16 cellular contexts compared by ENCODE assay signal in genomic region chr20:1264727-1265126, GRCh38. TPM values are rescaled to one million over a fixed set of nuclear protein-coding genes. Genes with fewer than 3 reads are reported as not detected.
DNase-seq lines count a peak whose midpoint lies in the region; ATAC-seq and TF ChIP-seq lines count a peak whose summit lies in the region.
"Had no signal": no experiment of that assay in that cellular context is flagged by ENCODE, and none has a peak within 500 bp of the region (broad histone marks: within the 10 kb centered on the region; RNA-seq: fewer than 3 reads in every experiment).

No MANE protein-coding gene starts in this region.

- no peak for TF ChIP-seq CTCF in H9 (conservative IDR thresholded peaks at IDR 0.05)

- no peaks in the 10 kb centered on the region for H3K27me3 ChIP-seq in H9 (ENCODE audit: insufficient read depth, low read length)
- H3K27me3 ChIP-seq in neuronal stem cell (ENCODE audit: control insufficient read depth in 3 of 3, insufficient read depth in 3 of 3, low read depth in 1 of 3, low read length in 3 of 3) = peaks cover 0 to 76% (median 11%) of the 10 kb centered on the region in 3 experiments
- H3K27me3 ChIP-seq: ascending aorta had no signal

- no peak overlapping the region for H3K4me3 ChIP-seq in neuronal stem cell (ENCODE audit: low read length in 2 of 2)
- H3K4me3 ChIP-seq: A549 had no signal

- H4K5ac ChIP-seq in H9 (ENCODE audit: insufficient read length, low read depth, low read length) = no peak overlapping the region

- no peak for ATAC-seq in natural killer cell treated with Interleukin-12 subunit alpha and Interleukin-12 subunit beta and Interleukin-15 and Interleukin-18, amount 100 ng/mL, for 72 hours
- ATAC-seq: A549 had no signal

- no peaks in the 10 kb centered on the region for H3K79me2 ChIP-seq in H9 (ENCODE audit: insufficient read depth, low read length)

- H2AK5ac ChIP-seq in H9 (ENCODE audit: insufficient read length, low read length) = no peak overlapping the region
- no peak overlapping the region for H2AK5ac ChIP-seq in neuronal stem cell (ENCODE audit: low read depth, low read length)

- H4K91ac ChIP-seq in H9 (ENCODE audit: insufficient read length, low read depth, low read length) (no peak overlapping the region), neuronal stem cell (ENCODE audit: low read depth, low read length, poor library complexity) (no peak overlapping the region)

- no peaks in the 10 kb centered on the region for H3K4me1 ChIP-seq in H9 (ENCODE audit: insufficient read depth, low read length)
- H3K4me1 ChIP-seq in neuronal stem cell (ENCODE audit: control insufficient read depth in 2 of 2, insufficient read depth in 1 of 2, low read depth in 1 of 2, low read length in 2 of 2) = peaks cover 4 to 5% of the 10 kb centered on the region in 2 donors

- no peak overlapping the region for H2BK5ac ChIP-seq in H9 (ENCODE audit: insufficient read length, low read length)
- H2BK5ac ChIP-seq in neuronal stem cell (ENCODE audit: low read length) = no peak overlapping the region

- H3K4ac ChIP-seq in H9 (ENCODE audit: low read depth, low read length) (no peak overlapping the region), neuronal stem cell (ENCODE audit: low read length) (no peak overlapping the region)

- H3K23me2 ChIP-seq in H9 (ENCODE audit: insufficient read length, low read depth, low read length, poor library complexity, severe bottlenecking) = no peaks in the 10 kb centered on the region

- H3K18ac ChIP-seq in H9 (ENCODE audit: insufficient read length, low read depth, low read length) (no peak overlapping the region), neuronal stem cell (ENCODE audit: low read length) (no peak overlapping the region)

- no peak overlapping the region for H3K14ac ChIP-seq in H9 (ENCODE audit: insufficient read depth, low read length)
- H3K14ac ChIP-seq in neuronal stem cell (ENCODE audit: low read length) = no peak overlapping the region

- no peak overlapping the region for H2BK20ac ChIP-seq in H9 (ENCODE audit: low read depth, low read length, poor library complexity, severe bottlenecking)

- H3K9ac ChIP-seq in H9 (ENCODE audit: extremely low read depth, insufficient read length, low read length) (no peak overlapping the region), neuronal stem cell (ENCODE audit: low read depth, low read length, poor library complexity) (no peak overlapping the region)

- no peak overlapping the region for H3T11ph ChIP-seq in H9 (ENCODE audit: low read length)

- peaks cover 9% of the 10 kb centered on the region for H3K27me3 Mint-ChIP-seq in T-helper 2 cell treated with Interferon-gamma antibody and Interleukin-4, amounts not matched to agents 5 μg/mL and 100 μg/mL, for 36 hours (ENCODE audit: low read depth)
- H3K27me3 Mint-ChIP-seq in H9 (ENCODE audit: low read depth) = peaks cover 28% of the 10 kb centered on the region
- H3K27me3 Mint-ChIP-seq in activated naive CD8-positive, alpha-beta T cell treated with anti-CD3 and anti-CD28 coated beads for 36 hours = peaks cover 4% of the 10 kb centered on the region
- H3K27me3 Mint-ChIP-seq in natural killer cell treated with Interleukin-12 subunit alpha and Interleukin-12 subunit beta and Interleukin-15 and Interleukin-18, amount 100 ng/mL, for 72 hours = peaks cover 0 to 7% of the 10 kb centered on the region in 2 donors

- H3K79me1 ChIP-seq in H9 (ENCODE audit: insufficient read depth, low read depth, low read length, poor library complexity, severe bottlenecking) (no peaks in the 10 kb centered on the region), neuronal stem cell (ENCODE audit: low read depth, low read length) (no peaks in the 10 kb centered on the region)

- H3K27ac Mint-ChIP-seq in T-helper 2 cell treated with Interferon-gamma antibody and Interleukin-4, amounts not matched to agents 5 μg/mL and 100 μg/mL, for 36 hours = no peak overlapping the region
- no peak overlapping the region for H3K27ac Mint-ChIP-seq in H9
- peak overlapping the region; percentile 40 for H3K27ac Mint-ChIP-seq in activated naive CD8-positive, alpha-beta T cell treated with anti-CD3 and anti-CD28 coated beads for 36 hours
- H3K27ac Mint-ChIP-seq in natural killer cell treated with Interleukin-12 subunit alpha and Interleukin-12 subunit beta and Interleukin-15 and Interleukin-18, amount 100 ng/mL, for 72 hours = peak overlapping the region; percentile 17 to 51
- H3K27ac Mint-ChIP-seq: dendritic cell treated with granulocyte-macrophage colony-stimulating factor and Interleukin-4, amounts not matched to agents 40 ng/mL and 50 ng/mL, for 4 days had no signal

- no peak overlapping the region for H3K23ac ChIP-seq in H9 (ENCODE audit: insufficient read length, low read depth, low read length)
- no peak overlapping the region for H3K23ac ChIP-seq in neuronal stem cell (ENCODE audit: low read depth, low read length, poor library complexity)

- H3K36me3 Mint-ChIP-seq in T-helper 2 cell treated with Interferon-gamma antibody and Interleukin-4, amounts not matched to agents 5 μg/mL and 100 μg/mL, for 36 hours (ENCODE audit: low read depth) = peaks cover 3% of the 10 kb centered on the region
- H3K36me3 Mint-ChIP-seq in H9 (ENCODE audit: insufficient read depth in 1 of 3, low read depth in 3 of 3) = no peaks in the 10 kb centered on the region
- peaks cover 12% of the 10 kb centered on the region for H3K36me3 Mint-ChIP-seq in activated naive CD8-positive, alpha-beta T cell treated with anti-CD3 and anti-CD28 coated beads for 36 hours
- H3K36me3 Mint-ChIP-seq in natural killer cell treated with Interleukin-12 subunit alpha and Interleukin-12 subunit beta and Interleukin-15 and Interleukin-18, amount 100 ng/mL, for 72 hours = no peaks in the 10 kb centered on the region

- no peak for DNase-seq in T-helper 2 cell treated with Interferon-gamma antibody and Interleukin-4, amounts not matched to agents 5 μg/mL and 100 μg/mL, for 36 hours (ENCODE audit: low spot score)
- no peak for DNase-seq in T-helper 2 cell
- no peak for DNase-seq in H9
- DNase-seq in activated naive CD8-positive, alpha-beta T cell treated with anti-CD3 and anti-CD28 coated beads for 36 hours = no peak
- DNase-seq in natural killer cell treated with Interleukin-12 subunit alpha and Interleukin-12 subunit beta and Interleukin-15 and Interleukin-18, amount 100 ng/mL, for 72 hours (ENCODE audit: low spot score) = no peak
- DNase-seq in GM19240 (ENCODE audit: insufficient read length, low spot score) = no peak
- DNase-seq in neuronal stem cell (ENCODE audit: low spot score) = no peak
- no peak for DNase-seq in NOMO-1 (lab: John Stamatoyannopoulos, UW; ENCODE audit: unreplicated experiment in 2 of 2)
- DNase-seq: GDM1; hypothalamus; SHP77 treated with DMSO at 0.1 percent for 48 hours; stimulated activated naive CD4-positive, alpha-beta T cell treated with Interleukin-2 at 50 U/mL for 16 hours had no signal

- H3K36me3 ChIP-seq in neuronal stem cell (replicated peaks in 1 of 2; ENCODE audit: control insufficient read depth in 2 of 2, insufficient read depth in 2 of 2, low read length in 2 of 2) = no peaks in the 10 kb centered on the region
- H3K36me3 ChIP-seq: ascending aorta had no signal

- no peaks in the 10 kb centered on the region for H3K9me3 ChIP-seq in H9 (ENCODE audit: control insufficient read depth, low read depth, low read length)
- no peaks in the 10 kb centered on the region for H3K9me3 ChIP-seq in neuronal stem cell (replicated peaks in 1 of 2; ENCODE audit: control insufficient read depth in 2 of 2, insufficient read depth in 1 of 2, low read depth in 1 of 2, low read length in 2 of 2)
- H3K9me3 ChIP-seq: ascending aorta had no signal

- H3K27ac ChIP-seq in H9 (ENCODE audit: insufficient read length, low read depth, low read length) = no peak overlapping the region
- H3K27ac ChIP-seq in neuronal stem cell (replicated peaks; ENCODE audit: low read length) = no peak overlapping the region
- H3K27ac ChIP-seq: ascending aorta had no signal

- H3K9me3 Mint-ChIP-seq in T-helper 2 cell treated with Interferon-gamma antibody and Interleukin-4, amounts not matched to agents 5 μg/mL and 100 μg/mL, for 36 hours = peaks cover 4% of the 10 kb centered on the region
- H3K9me3 Mint-ChIP-seq in H9 = no peaks in the 10 kb centered on the region; a peak in 1 of 5 replicates
- H3K9me3 Mint-ChIP-seq in activated naive CD8-positive, alpha-beta T cell treated with anti-CD3 and anti-CD28 coated beads for 36 hours = peaks cover 7% of the 10 kb centered on the region
- no peaks in the 10 kb centered on the region for H3K9me3 Mint-ChIP-seq in natural killer cell treated with Interleukin-12 subunit alpha and Interleukin-12 subunit beta and Interleukin-15 and Interleukin-18, amount 100 ng/mL, for 72 hours

- no peaks in the 10 kb centered on the region for H4K20me1 ChIP-seq in H9 (ENCODE audit: control insufficient read depth, insufficient read depth, insufficient read length)

- peak overlapping the region; percentile 89 for H3K4me3 Mint-ChIP-seq in T-helper 2 cell treated with Interferon-gamma antibody and Interleukin-4, amounts not matched to agents 5 μg/mL and 100 μg/mL, for 36 hours
- H3K4me3 Mint-ChIP-seq in H9 = peak overlapping the region; percentile 71 to 87; a peak in 3 of 5 replicates
- peak overlapping the region; percentile 89 for H3K4me3 Mint-ChIP-seq in activated naive CD8-positive, alpha-beta T cell treated with anti-CD3 and anti-CD28 coated beads for 36 hours
- H3K4me3 Mint-ChIP-seq in natural killer cell treated with Interleukin-12 subunit alpha and Interleukin-12 subunit beta and Interleukin-15 and Interleukin-18, amount 100 ng/mL, for 72 hours = peak overlapping the region; percentile 74
- H3K4me3 Mint-ChIP-seq: dendritic cell treated with granulocyte-macrophage colony-stimulating factor and Interleukin-4, amounts not matched to agents 40 ng/mL and 50 ng/mL, for 4 days had no signal

- no peak overlapping the region for H4K8ac ChIP-seq in H9 (replicated peaks; ENCODE audit: insufficient read length, low read depth, low read length)
- H4K8ac ChIP-seq in neuronal stem cell (ENCODE audit: low read depth, low read length) = no peak overlapping the region

- no peak overlapping the region for H2BK15ac ChIP-seq in H9 (ENCODE audit: low read depth, low read length)
- H2BK15ac ChIP-seq in neuronal stem cell (ENCODE audit: low read length) = no peak overlapping the region

- no peak overlapping the region for H2AFZ ChIP-seq in H9 (ENCODE audit: low read length)
- H2AFZ ChIP-seq in neuronal stem cell (ENCODE audit: low read length) = no peak overlapping the region

- H3K4me1 Mint-ChIP-seq in T-helper 2 cell treated with Interferon-gamma antibody and Interleukin-4, amounts not matched to agents 5 μg/mL and 100 μg/mL, for 36 hours (ENCODE audit: low read depth) = peaks cover 17% of the 10 kb centered on the region
- H3K4me1 Mint-ChIP-seq in H9 = peaks cover 16 to 27% of the 10 kb centered on the region in 2 experiments
- peaks cover 36% of the 10 kb centered on the region for H3K4me1 Mint-ChIP-seq in activated naive CD8-positive, alpha-beta T cell treated with anti-CD3 and anti-CD28 coated beads for 36 hours
- peaks cover 15 to 19% of the 10 kb centered on the region in 2 donors for H3K4me1 Mint-ChIP-seq in natural killer cell treated with Interleukin-12 subunit alpha and Interleukin-12 subunit beta and Interleukin-15 and Interleukin-18, amount 100 ng/mL, for 72 hours (ENCODE audit: low read depth in 2 of 2)

- H3K4me2 ChIP-seq in H9 (ENCODE audit: insufficient read depth, insufficient read length, low read length) (no peak overlapping the region), neuronal stem cell (ENCODE audit: insufficient read depth, low read length, poor library complexity, severe bottlenecking) (no peak overlapping the region)

- H3K56ac ChIP-seq in H9 (ENCODE audit: insufficient read length, low read depth, low read length) = no peak overlapping the region

- no CpG with 5 or more reads among the region's 2 CpGs for WGBS in H9 (ENCODE audit: extremely low coverage, insufficient read length, low lambda C conversion rate)
- no CpG with 5 or more reads among the region's 2 CpGs for WGBS in neuronal stem cell (ENCODE audit: extremely low coverage in 2 of 2, insufficient read length in 2 of 2, insufficient replicate concordance in 1 of 2), 2 donors

- H2BK12ac ChIP-seq in H9 (ENCODE audit: insufficient read length, low read depth, low read length) (no peak overlapping the region), neuronal stem cell (ENCODE audit: low read length) (no peak overlapping the region)

- no peak overlapping the region for H2BK120ac ChIP-seq in H9 (ENCODE audit: low read depth, low read length, poor library complexity, severe bottlenecking)
- H2BK120ac ChIP-seq in neuronal stem cell (ENCODE audit: low read depth, low read length) = no peak overlapping the region

RNA-seq across cellular contexts. Expression of gene SNPH, which starts 1.4 kb away (rescaled TPM):
- 1.8 TPM in 2 replicates for total RNA-seq in H9 (2021)
- total RNA-seq in activated naive CD8-positive, alpha-beta T cell treated with anti-CD3 and anti-CD28 coated beads for 36 hours = 1 to 10 TPM; 3.2 to 3.6 TPM
- total RNA-seq in natural killer cell treated with Interleukin-12 subunit alpha and Interleukin-12 subunit beta and Interleukin-15 and Interleukin-18, amount 100 ng/mL, for 72 hours = 1 to 10 TPM; 1.5 to 1.9 TPM
- polyA plus RNA-seq in neuronal stem cell (2013, experiment 1 of 2) = 1.1 TPM
- polyA plus RNA-seq in neuronal stem cell (2013, experiment 2 of 2) = 1.1 TPM

RNA-seq across cellular contexts. Expression of gene RAD21L1, which starts 38.9 kb away (rescaled TPM):
- not detected in 2 replicates for total RNA-seq in H9 (2021)
- not detected for total RNA-seq in activated naive CD8-positive, alpha-beta T cell treated with anti-CD3 and anti-CD28 coated beads for 36 hours
- not detected for total RNA-seq in natural killer cell treated with Interleukin-12 subunit alpha and Interleukin-12 subunit beta and Interleukin-15 and Interleukin-18, amount 100 ng/mL, for 72 hours
- 0.29 TPM for polyA plus RNA-seq in neuronal stem cell (2013, experiment 1 of 2)
- polyA plus RNA-seq in neuronal stem cell (2013, experiment 2 of 2) = 0.15 TPM
- total RNA-seq: ascending aorta, liver had no signal
- polyA plus RNA-seq: A549, liver had no signal

Comparison
In these comparisons a context has a peak if more than half of its experiments do, and no peak if none do; other contexts are left out.
1. H3K27ac Mint-ChIP-seq: peak in activated naive CD8-positive, alpha-beta T cell treated with anti-CD3 and anti-CD28 coated beads for 36 hours (single experiment) and natural killer cell treated with Interleukin-12 subunit alpha and Interleukin-12 subunit beta and Interleukin-15 and Interleukin-18, amount 100 ng/mL, for 72 hours (2 of 2); none in T-helper 2 cell treated with Interferon-gamma antibody and Interleukin-4, amounts not matched to agents 5 μg/mL and 100 μg/mL, for 36 hours (single experiment) and H9 (0 of 3).
2. Peak in every context shown above with its lines, with median percentiles within 50 percentile points of each other: H3K4me3 Mint-ChIP-seq.